In the genomic region with DNA sequence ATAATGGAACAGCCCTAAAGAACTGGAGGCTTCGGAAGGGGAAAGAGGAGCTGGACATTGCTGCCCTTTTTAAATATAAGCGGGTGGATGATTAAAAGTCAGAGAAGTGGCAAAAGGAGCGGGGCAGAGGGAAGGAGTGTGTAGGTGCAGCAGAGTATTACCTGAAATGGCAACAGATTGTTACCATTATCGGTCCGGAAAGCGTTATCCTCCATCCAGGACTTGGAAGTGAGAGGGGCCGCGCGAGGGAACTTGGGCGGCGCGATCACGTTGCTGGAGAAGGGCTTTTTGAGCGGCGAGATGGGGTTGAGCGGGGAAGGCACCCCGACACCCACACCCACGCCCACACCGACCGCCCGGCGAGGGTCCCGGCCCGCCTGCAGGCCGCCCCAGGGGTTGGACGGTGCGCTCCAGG, we compare ENCODE assay signal across 8 cellular contexts. TPM values are rescaled to one million over a fixed set of nuclear protein-coding genes. Genes with fewer than 3 reads are reported as not detected.
DNase-seq lines count a peak whose midpoint lies in the region; ATAC-seq and TF ChIP-seq lines count a peak whose summit lies in the region.

No MANE protein-coding gene starts in this region.

- DNase-seq in DMS79 treated with DMSO at 0.1 percent for 48 hours (lab: John Stamatoyannopoulos, UW) (peak; percentile 30), DMS79 (lab: John Stamatoyannopoulos, UW) (no peak), ascending aorta (ENCODE audit: low spot score in 2 of 2) (no peak), NK-92 (lab: John Stamatoyannopoulos, UW; ENCODE audit: unreplicated experiment) (no peak), cortex of kidney (lab: John Stamatoyannopoulos, UW) (no peak)

- TF ChIP-seq CTCF in ascending aorta (IDR thresholded peaks at IDR 0.05), result no peak

- H3K4me1 ChIP-seq in ascending aorta (peaks cover 0 to 16% of the 10 kb centered on the region in 2 donors), subcutaneous abdominal adipose tissue (ENCODE audit: control insufficient read depth in 5 of 5, insufficient read depth in 5 of 5, low read length in 5 of 5) (peaks cover 3 to 48% (median 37%) of the 10 kb centered on the region in 5 donors)

- no peaks in the 10 kb centered on the region for H3K36me3 ChIP-seq in ascending aorta
- H3K36me3 ChIP-seq in subcutaneous abdominal adipose tissue (ENCODE audit: control insufficient read depth in 5 of 5, insufficient read depth in 5 of 5, low read length in 5 of 5), result peaks cover 0 to 4% (median 0%) of the 10 kb centered on the region in 5 donors

- H3K9me3 ChIP-seq in ascending aorta (no peaks in the 10 kb centered on the region), subcutaneous abdominal adipose tissue (ENCODE audit: control insufficient read depth in 5 of 5, low read length in 5 of 5) (no peaks in the 10 kb centered on the region)

- intact Hi-C loops in ascending aorta (cut with DNase I), result no loop called here

- H3K27me3 ChIP-seq in ascending aorta (no peaks in the 10 kb centered on the region), layer of hippocampus (ENCODE audit: control insufficient read depth, insufficient read depth, low read length) (no peaks in the 10 kb centered on the region), subcutaneous abdominal adipose tissue (ENCODE audit: control insufficient read depth in 5 of 5, insufficient read depth in 4 of 5, low read length in 5 of 5) (no peaks in the 10 kb centered on the region)

- ATAC-seq in GM18520 (IDR thresholded peaks at IDR 0.05; ENCODE audit: unreplicated experiment), result no peak

- H3K9ac ChIP-seq in subcutaneous abdominal adipose tissue (ENCODE audit: low read length in 5 of 5), result peak overlapping the region in 3 of 5 donors; percentile 41 to 71 (median 43)

- H3K4me3 ChIP-seq in ascending aorta, result peak overlapping the region; percentile 70 to 73
- peak overlapping the region; percentile 76 to 98 (median 88) for H3K4me3 ChIP-seq in subcutaneous abdominal adipose tissue (ENCODE audit: low read depth in 1 of 5, low read length in 5 of 5)

- H3K27ac ChIP-seq in ascending aorta (no peak overlapping the region), layer of hippocampus (ENCODE audit: low read depth, low read length) (peak overlapping the region; percentile 92), subcutaneous abdominal adipose tissue (ENCODE audit: low read depth, low read length) (peak overlapping the region; percentile 79)

RNA-seq across cellular contexts. Expression of a gene that starts 51.7 kb away (rescaled TPM):
- total RNA-seq in ascending aorta, result 2.8 TPM

RNA-seq across cellular contexts. Expression of a gene that starts 51.8 kb away (rescaled TPM):
- 5.5 TPM for total RNA-seq in ascending aorta

Comparison
In these comparisons a context has a peak if more than half of its experiments do, and no peak if none do; other contexts are left out.
1. H3K27ac ChIP-seq: peak in layer of hippocampus (single experiment) and subcutaneous abdominal adipose tissue (single experiment); none in ascending aorta (0 of 2).